In genomic region chr9:128106181-128106939, GRCh38 we compare ENCODE assay signal across 1 cellular context.
TF ChIP-seq lines count a peak whose summit lies in the region.

No MANE protein-coding gene starts in this region.

TF ChIP-seq in SK-N-SH treated with all-trans-retinoic acid at 6 μM for 48 hours, 23 proteins besides CTCF, POLR2A, EP300 and RAD21 (continued from another document):
- TF ChIP-seq CREB5 (CRISPR knock-in tag; IDR thresholded peaks at IDR 0.05; ENCODE audit: low read depth) (no peak), ISL1 (CRISPR knock-in tag; IDR thresholded peaks at IDR 0.05) (no peak), ZFP30 (CRISPR knock-in tag; IDR thresholded peaks at IDR 0.05) (no peak), OSR1 (CRISPR knock-in tag; IDR thresholded peaks at IDR 0.05) (no peak)
